ENCODE assay signal across 29 cellular contexts in the genomic region with DNA sequence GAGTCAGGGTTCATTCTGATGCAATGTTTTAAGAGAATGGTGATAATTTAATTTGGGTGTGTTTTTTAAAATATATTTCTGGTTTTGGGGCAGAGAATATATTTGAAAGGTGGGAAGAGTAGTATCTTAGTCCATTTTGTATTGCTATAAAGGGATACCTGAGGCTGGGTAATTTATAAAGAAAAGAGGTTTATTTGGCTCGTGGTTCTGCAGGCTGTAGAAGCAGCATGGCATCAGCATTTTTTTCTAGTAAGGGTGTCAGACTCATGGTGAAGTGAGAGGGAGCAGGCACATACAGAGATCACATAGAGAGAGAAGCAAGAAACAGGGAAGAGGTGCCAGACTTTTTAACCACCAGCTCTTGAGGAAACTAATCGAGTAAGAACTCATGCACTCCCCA.
"Had no signal": no experiment of that assay in that cellular context is flagged by ENCODE, and none has a peak within 500 bp of the region (broad histone marks: within the 10 kb centered on the region; RNA-seq: fewer than 3 reads in every experiment).

No MANE protein-coding gene starts in this region.

- H3K9me3 Mint-ChIP-seq: nephron; neural progenitor cell; stimulated activated naive CD8-positive, alpha-beta T cell treated with anti-CD3 and anti-CD28 coated beads, Interleukin-15, Interleukin-2, amounts not matched to agents 100 ng/mL and 50 ng/mL, for 24 hours had no signal

- H3K79me2 ChIP-seq: parathyroid adenoma had no signal

- H3K9ac ChIP-seq: neural progenitor cell, parathyroid adenoma had no signal

- H3K9me3 ChIP-seq: ovary, psoas muscle, right lobe of liver, sigmoid colon, stomach, thoracic aorta, thyroid gland, tibial nerve, upper lobe of left lung, vagina had no signal

- FAIRE-seq: urothelium cell line had no signal

- H3K4me3 ChIP-seq: neural progenitor cell, ovary, psoas muscle, right lobe of liver, sigmoid colon, stomach, thoracic aorta, thyroid gland, tibial nerve, upper lobe of left lung, vagina had no signal

- H3K4me3 Mint-ChIP-seq: natural killer cell; nephron; neural progenitor cell; stimulated activated effector memory CD8-positive, alpha-beta T cell treated with anti-CD3 and anti-CD28 coated beads, Interleukin-12 subunit alpha, Interleukin-12 subunit beta, amount 100 ng/mL, for 72 hours; stimulated activated naive B cell treated with anti-CD40 and anti-IgM and Interleukin-4, amounts not matched to agents 10 μg/mL and 1 μg/mL and 100 μg/mL, for 72 hours; stimulated activated naive CD8-positive, alpha-beta T cell treated with anti-CD3 and anti-CD28 coated beads, Interleukin-15, Interleukin-2, amounts not matched to agents 100 ng/mL and 50 ng/mL, for 24 hours had no signal

- H3K36me3 Mint-ChIP-seq: natural killer cell; neural progenitor cell; stimulated activated effector memory CD8-positive, alpha-beta T cell treated with anti-CD3 and anti-CD28 coated beads, Interleukin-12 subunit alpha, Interleukin-12 subunit beta, amount 100 ng/mL, for 72 hours; stimulated activated naive B cell treated with anti-CD40 and anti-IgM and Interleukin-4, amounts not matched to agents 10 μg/mL and 1 μg/mL and 100 μg/mL, for 72 hours had no signal

- H3K4me1 Mint-ChIP-seq: natural killer cell; nephron; stimulated activated effector memory CD8-positive, alpha-beta T cell treated with anti-CD3 and anti-CD28 coated beads, Interleukin-12 subunit alpha, Interleukin-12 subunit beta, amount 100 ng/mL, for 72 hours; stimulated activated naive B cell treated with anti-CD40 and anti-IgM and Interleukin-4, amounts not matched to agents 10 μg/mL and 1 μg/mL and 100 μg/mL, for 72 hours had no signal

- H3K36me3 ChIP-seq: neural progenitor cell, ovary, right lobe of liver, sigmoid colon, stomach, thoracic aorta, thyroid gland, tibial nerve, upper lobe of left lung, vagina had no signal

- H3K4me1 ChIP-seq: neural progenitor cell, parathyroid adenoma, psoas muscle, right lobe of liver, sigmoid colon, stomach, thyroid gland, upper lobe of left lung, vagina had no signal

- ATAC-seq: natural killer cell; psoas muscle; right cardiac atrium; right lobe of liver; stimulated activated effector memory CD8-positive, alpha-beta T cell treated with anti-CD3 and anti-CD28 coated beads, Interleukin-12 subunit alpha, Interleukin-12 subunit beta, amount 100 ng/mL, for 72 hours; stimulated activated naive B cell treated with anti-CD40 and anti-IgM and Interleukin-4, amounts not matched to agents 10 μg/mL and 1 μg/mL and 100 μg/mL, for 72 hours had no signal

- H3K27ac ChIP-seq: neural progenitor cell, ovary, parathyroid adenoma, psoas muscle, right lobe of liver, sigmoid colon, stomach, thoracic aorta, thyroid gland, tibial nerve, upper lobe of left lung, vagina had no signal

- H2AFZ ChIP-seq: neural progenitor cell, parathyroid adenoma had no signal

- H3K27me3 Mint-ChIP-seq: progenitor cell of endocrine pancreas; stimulated activated naive B cell treated with anti-CD40 and anti-IgM and Interleukin-4, amounts not matched to agents 10 μg/mL and 1 μg/mL and 100 μg/mL, for 72 hours; stimulated activated naive CD8-positive, alpha-beta T cell treated with anti-CD3 and anti-CD28 coated beads, Interleukin-15, Interleukin-2, amounts not matched to agents 100 ng/mL and 50 ng/mL, for 24 hours had no signal

- H3K27me3 ChIP-seq: neural progenitor cell, ovary, right lobe of liver, sigmoid colon, stomach, thyroid gland, tibial nerve, upper lobe of left lung, vagina had no signal

- H3K27ac Mint-ChIP-seq: natural killer cell; nephron; neural progenitor cell; progenitor cell of endocrine pancreas; stimulated activated effector memory CD8-positive, alpha-beta T cell treated with anti-CD3 and anti-CD28 coated beads, Interleukin-12 subunit alpha, Interleukin-12 subunit beta, amount 100 ng/mL, for 72 hours; stimulated activated naive B cell treated with anti-CD40 and anti-IgM and Interleukin-4, amounts not matched to agents 10 μg/mL and 1 μg/mL and 100 μg/mL, for 72 hours; stimulated activated naive CD8-positive, alpha-beta T cell treated with anti-CD3 and anti-CD28 coated beads, Interleukin-15, Interleukin-2, amounts not matched to agents 100 ng/mL and 50 ng/mL, for 24 hours had no signal

- H3K4me2 ChIP-seq: neural progenitor cell had no signal

- DNase-seq: natural killer cell; occipital lobe; ovary; posterior cingulate gyrus; psoas muscle; right cardiac atrium; right lobe of liver; sigmoid colon; small intestine; stimulated activated CD4-positive, alpha-beta T cell treated with anti-CD3 and anti-CD28 coated beads, Interleukin-15, amount 100 ng/mL, for 24 hours; stimulated activated CD4-positive, alpha-beta T cell treated with anti-CD3 and anti-CD28 coated beads, Interleukin-2, amount 100 ng/mL, for 24 hours; stimulated activated CD4-positive, alpha-beta T cell treated with anti-CD3 and anti-CD28 coated beads, Interleukin-2, amount 100 ng/mL, for 48 hours; stimulated activated CD4-positive, alpha-beta T cell treated with anti-CD3 and anti-CD28 coated beads, Interleukin-4, amount 100 ng/mL, for 24 hours; stimulated activated naive B cell treated with anti-CD40 and anti-IgM and Interleukin-4, amounts not matched to agents 10 μg/mL and 1 μg/mL and 100 μg/mL, for 72 hours; stimulated activated naive CD4-positive, alpha-beta T cell treated with Interleukin-2 at 50 U/mL for 16 hours; stomach; thyroid gland; trophoblast cell; upper lobe of left lung had no signal
